Comparison of ENCODE assay signal across 11 cellular contexts in genomic region chr22:40535642-40536041, GRCh38.
DNase-seq lines count a peak whose midpoint lies in the region; ATAC-seq, FAIRE-seq and TF ChIP-seq lines count a peak whose summit lies in the region.
"Had no signal": no experiment of that assay in that cellular context is flagged by ENCODE, and none has a peak within 500 bp of the region (broad histone marks: within the 10 kb centered on the region; RNA-seq: fewer than 3 reads in every experiment).

No MANE protein-coding gene starts in this region.

- intact Hi-C loops in natural killer cell (cut with micrococcal nuclease): no loop called here
- intact Hi-C loops in lower lobe of right lung (cut with DNase I): no loop called here
- intact Hi-C loops in vagina (cut with DNase I): no loop called here

- no peaks in the 10 kb centered on the region for H3K36me3 ChIP-seq in lower lobe of right lung
- H3K36me3 ChIP-seq in vagina: no peaks in the 10 kb centered on the region
- H3K36me3 ChIP-seq in small intestine (ENCODE audit: control insufficient read depth in 2 of 2, insufficient read depth in 2 of 2, low read length in 2 of 2): no peaks in the 10 kb centered on the region

- no peaks in the 10 kb centered on the region for H3K36me3 Mint-ChIP-seq in natural killer cell treated with Interleukin-12 subunit alpha and Interleukin-12 subunit beta and Interleukin-15 and Interleukin-18, amount 100 ng/mL, for 72 hours
- H3K36me3 Mint-ChIP-seq in natural killer cell: no peaks in the 10 kb centered on the region
- H3K36me3 Mint-ChIP-seq in activated T-helper 17 cell treated with anti-CD3 and anti-CD28 coated beads, Interleukin-2, amount 50 U/mL, for 72 hours (ENCODE audit: low read depth): no peaks in the 10 kb centered on the region

- peak overlapping the region; percentile 94 to 97 for H3K27ac Mint-ChIP-seq in natural killer cell treated with Interleukin-12 subunit alpha and Interleukin-12 subunit beta and Interleukin-15 and Interleukin-18, amount 100 ng/mL, for 72 hours
- peak overlapping the region in 1 of 2 donors; percentile 21 for H3K27ac Mint-ChIP-seq in natural killer cell
- peak overlapping the region; percentile 81 for H3K27ac Mint-ChIP-seq in activated T-helper 17 cell treated with anti-CD3 and anti-CD28 coated beads, Interleukin-2, amount 50 U/mL, for 72 hours

- H3K4me3 ChIP-seq in lower lobe of right lung (no peak overlapping the region), vagina (no peak overlapping the region), small intestine (ENCODE audit: low read depth in 1 of 2, low read length in 2 of 2) (no peak overlapping the region)

- peak overlapping the region; percentile 89 for H3K4me3 Mint-ChIP-seq in natural killer cell treated with Interleukin-12 subunit alpha and Interleukin-12 subunit beta and Interleukin-15 and Interleukin-18, amount 100 ng/mL, for 72 hours
- no peak overlapping the region for H3K4me3 Mint-ChIP-seq in natural killer cell
- peak overlapping the region; percentile 84 for H3K4me3 Mint-ChIP-seq in activated T-helper 17 cell treated with anti-CD3 and anti-CD28 coated beads, Interleukin-2, amount 50 U/mL, for 72 hours

- no peaks in the 10 kb centered on the region for H3K9me3 Mint-ChIP-seq in natural killer cell treated with Interleukin-12 subunit alpha and Interleukin-12 subunit beta and Interleukin-15 and Interleukin-18, amount 100 ng/mL, for 72 hours
- no peaks in the 10 kb centered on the region for H3K9me3 Mint-ChIP-seq in natural killer cell
- H3K9me3 Mint-ChIP-seq in activated T-helper 17 cell treated with anti-CD3 and anti-CD28 coated beads, Interleukin-2, amount 50 U/mL, for 72 hours: no peaks in the 10 kb centered on the region

- H3K9me3 ChIP-seq in lower lobe of right lung (no peaks in the 10 kb centered on the region), vagina (no peaks in the 10 kb centered on the region), small intestine (ENCODE audit: control insufficient read depth, low read depth) (no peaks in the 10 kb centered on the region)

- H3K27me3 ChIP-seq in lower lobe of right lung (ENCODE audit: low read depth) (no peaks in the 10 kb centered on the region), vagina (no peaks in the 10 kb centered on the region), small intestine (ENCODE audit: control insufficient read depth in 2 of 2, insufficient read depth in 2 of 2, low read length in 2 of 2) (no peaks in the 10 kb centered on the region)

- no peak for DNase-seq in natural killer cell treated with Interleukin-12 subunit alpha and Interleukin-12 subunit beta and Interleukin-15 and Interleukin-18, amount 100 ng/mL, for 72 hours (ENCODE audit: low spot score)
- no peak for DNase-seq in natural killer cell
- DNase-seq in lower lobe of right lung: no peak
- DNase-seq in vagina (ENCODE audit: extremely low spot score in 2 of 2): no peak
- no peak for DNase-seq in small intestine
- DNase-seq in AG20443 (ENCODE audit: low spot score): no peak
- DNase-seq: activated CD8-positive, alpha-beta memory T cell treated with anti-CD3 and anti-CD28 coated beads, Interleukin-2, amount 50 U/mL, for 4 hours had no signal

- no peak for FAIRE-seq in small intestine (lab: Jason Lieb, UNC)
- FAIRE-seq: colon, HepG2 had no signal

- no peak for ATAC-seq in natural killer cell treated with Interleukin-12 subunit alpha and Interleukin-12 subunit beta and Interleukin-15 and Interleukin-18, amount 100 ng/mL, for 72 hours
- ATAC-seq in natural killer cell: no peak
- no peak for ATAC-seq in activated T-helper 17 cell treated with anti-CD3 and anti-CD28 coated beads, Interleukin-2, amount 50 U/mL, for 72 hours (replicated peaks)
- ATAC-seq in lower lobe of right lung: no peak
- no peak for ATAC-seq in activated CD4-positive, CD25-positive, alpha-beta regulatory T cell treated with anti-CD3 and anti-CD28 coated beads, Interleukin-2, amount 50 U/mL, for 24 hours
- ATAC-seq: HepG2 had no signal

- TF ChIP-seq POLR2A in vagina (IDR thresholded peaks at IDR 0.05): no peak

- H3K27me3 Mint-ChIP-seq in natural killer cell treated with Interleukin-12 subunit alpha and Interleukin-12 subunit beta and Interleukin-15 and Interleukin-18, amount 100 ng/mL, for 72 hours: no peaks in the 10 kb centered on the region
- H3K27me3 Mint-ChIP-seq in natural killer cell (ENCODE audit: low read depth in 2 of 2): no peaks in the 10 kb centered on the region
- H3K27me3 Mint-ChIP-seq in activated T-helper 17 cell treated with anti-CD3 and anti-CD28 coated beads, Interleukin-2, amount 50 U/mL, for 72 hours: no peaks in the 10 kb centered on the region

- peaks cover 45% of the 10 kb centered on the region for H3K4me1 ChIP-seq in lower lobe of right lung
- H3K4me1 ChIP-seq in vagina: peaks cover 53% of the 10 kb centered on the region
- H3K4me1 ChIP-seq in small intestine (ENCODE audit: control insufficient read depth in 2 of 2, insufficient read depth in 1 of 2, low read depth in 1 of 2, low read length in 1 of 2): no peaks in the 10 kb centered on the region

- peak overlapping the region; percentile 49 for H3K27ac ChIP-seq in lower lobe of right lung
- peak overlapping the region; percentile 76 for H3K27ac ChIP-seq in vagina
- peak overlapping the region in 1 of 2 donors; percentile 20 for H3K27ac ChIP-seq in small intestine (ENCODE audit: low read depth in 1 of 2, low read length in 1 of 2)

- peaks cover 36 to 37% of the 10 kb centered on the region in 2 donors for H3K4me1 Mint-ChIP-seq in natural killer cell treated with Interleukin-12 subunit alpha and Interleukin-12 subunit beta and Interleukin-15 and Interleukin-18, amount 100 ng/mL, for 72 hours (ENCODE audit: low read depth in 2 of 2)
- peaks cover 35 to 43% of the 10 kb centered on the region in 2 donors for H3K4me1 Mint-ChIP-seq in natural killer cell
- H3K4me1 Mint-ChIP-seq in activated T-helper 17 cell treated with anti-CD3 and anti-CD28 coated beads, Interleukin-2, amount 50 U/mL, for 72 hours: peaks cover 39% of the 10 kb centered on the region

- 77 to 93% (median 80%) methylated on average over 2 of the region's 2 CpGs for WGBS in small intestine, 3 donors

- TF ChIP-seq CTCF in natural killer cell (IDR thresholded peaks at IDR 0.05): no peak
- no peak for TF ChIP-seq CTCF in lower lobe of right lung (IDR thresholded peaks at IDR 0.05)
- TF ChIP-seq CTCF in vagina (IDR thresholded peaks at IDR 0.05): no peak
